8 cellular contexts compared by ENCODE assay signal in genomic region chr17:34254146-34254545, GRCh38. TPM values are rescaled to one million over a fixed set of nuclear protein-coding genes. Genes with fewer than 3 reads are reported as not detected.
A peak's percentile ranks its signal among the peaks of the same experiment; 100 is the strongest.
DNase-seq lines count a peak whose midpoint lies in the region; ATAC-seq and TF ChIP-seq lines count a peak whose summit lies in the region.
"Had no signal": no experiment of that assay in that cellular context is flagged by ENCODE, and none has a peak within 500 bp of the region (broad histone marks: within the 10 kb centered on the region; RNA-seq: fewer than 3 reads in every experiment).

No MANE protein-coding gene starts in this region.

- H3K27ac ChIP-seq in HUES64 (ENCODE audit: low read depth, low read length) (peak overlapping the region; percentile 88), lung (ENCODE audit: low read depth in 1 of 2, low read length in 1 of 2) (peak overlapping the region; percentile 84 to 87), tibial nerve (peak overlapping the region; percentile 45 to 91 (median 80))

- CTCF ChIA-PET in T-cell (lab: Charles Lee): no interaction called here

- WGBS in HUES64: 59% methylated on average over 3 of the region's 3 CpGs
- WGBS in lung, 2 donors: 41 to 63% methylated on average over 3 of the region's 3 CpGs
- WGBS in tibial nerve, 2 donors: 31 to 35% methylated on average over 3 of the region's 3 CpGs

- H3K9ac ChIP-seq in HUES64 (ENCODE audit: low read depth, low read length): peak overlapping the region; percentile 22; the same call in 1 of the 2 replicates

- H3K4me1 Mint-ChIP-seq in T-cell (peaks cover 0 to 6% (median 3%) of the 10 kb centered on the region in 3 donors), natural killer cell (peaks cover 6 to 7% of the 10 kb centered on the region in 2 donors)

- H3K4me3 ChIP-seq in HUES64 (ENCODE audit: low read length) (no peak overlapping the region), lung (no peak overlapping the region), tibial nerve (no peak overlapping the region)

- peaks cover 26 to 36% of the 10 kb centered on the region in 2 donors for H3K27me3 Mint-ChIP-seq in T-cell
- peaks cover 31 to 51% of the 10 kb centered on the region in 2 donors for H3K27me3 Mint-ChIP-seq in natural killer cell (ENCODE audit: low read depth in 2 of 2)

- H3K4me3 Mint-ChIP-seq in T-cell (no peak overlapping the region), natural killer cell (no peak overlapping the region)
- H3K4me3 Mint-ChIP-seq: natural killer cell treated with Interleukin-12 subunit alpha and Interleukin-12 subunit beta and Interleukin-15 and Interleukin-18, amount 100 ng/mL, for 72 hours had no signal

- no peak for TF ChIP-seq POLR2A in tibial nerve (IDR thresholded peaks at IDR 0.05)

- no peak for TF ChIP-seq CTCF in lung (IDR thresholded peaks at IDR 0.05; ENCODE audit: control extremely low read depth, extremely low read depth)
- no peak for TF ChIP-seq CTCF in tibial nerve (IDR thresholded peaks at IDR 0.05)
- no peak for TF ChIP-seq CTCF in natural killer cell (IDR thresholded peaks at IDR 0.05)

- H3K27ac Mint-ChIP-seq in T-cell (no peak overlapping the region), natural killer cell (no peak overlapping the region)
- H3K27ac Mint-ChIP-seq: natural killer cell treated with Interleukin-12 subunit alpha and Interleukin-12 subunit beta and Interleukin-15 and Interleukin-18, amount 100 ng/mL, for 72 hours had no signal

- H3K27me3 ChIP-seq in HUES64 (ENCODE audit: insufficient read depth, low read length) (no peaks in the 10 kb centered on the region), lung (ENCODE audit: control insufficient read depth, insufficient read depth) (no peaks in the 10 kb centered on the region), tibial nerve (no peaks in the 10 kb centered on the region)

- H3K9me3 Mint-ChIP-seq in T-cell (no peaks in the 10 kb centered on the region), natural killer cell (no peaks in the 10 kb centered on the region)
- H3K9me3 Mint-ChIP-seq: natural killer cell treated with Interleukin-12 subunit alpha and Interleukin-12 subunit beta and Interleukin-15 and Interleukin-18, amount 100 ng/mL, for 72 hours had no signal

- peak in 1 of 2 donors; percentile 80 for TF ChIP-seq EP300 in tibial nerve (IDR thresholded peaks at IDR 0.05)

- no peaks in the 10 kb centered on the region for H3K36me3 Mint-ChIP-seq in T-cell
- no peaks in the 10 kb centered on the region for H3K36me3 Mint-ChIP-seq in natural killer cell
- H3K36me3 Mint-ChIP-seq: natural killer cell treated with Interleukin-12 subunit alpha and Interleukin-12 subunit beta and Interleukin-15 and Interleukin-18, amount 100 ng/mL, for 72 hours had no signal

- POLR2A ChIA-PET in T-cell (lab: Charles Lee): no interaction called here

- no peaks in the 10 kb centered on the region for H3K9me3 ChIP-seq in HUES64 (ENCODE audit: insufficient read depth, low read depth, low read length)
- H3K9me3 ChIP-seq in lung (ENCODE audit: control insufficient read depth in 2 of 2, insufficient read depth in 1 of 2, low read length in 1 of 2): no peaks in the 10 kb centered on the region
- no peaks in the 10 kb centered on the region for H3K9me3 ChIP-seq in tibial nerve

- no peak for ATAC-seq in lung (ENCODE audit: insufficient read depth, low FRiP score)
- no peak for ATAC-seq in T-cell (replicated peaks in 1 of 4)
- ATAC-seq in HG03354 (IDR thresholded peaks at IDR 0.05; ENCODE audit: poor library complexity, severe bottlenecking, unreplicated experiment): no peak
- no peak for ATAC-seq in natural killer cell
- ATAC-seq: natural killer cell treated with Interleukin-12 subunit alpha and Interleukin-12 subunit beta and Interleukin-15 and Interleukin-18, amount 100 ng/mL, for 72 hours had no signal

- intact Hi-C loops in natural killer cell (cut with micrococcal nuclease): no loop called here

- H3K36me3 ChIP-seq in HUES64 (ENCODE audit: insufficient read depth, low read length) (no peaks in the 10 kb centered on the region), lung (ENCODE audit: control insufficient read depth in 2 of 2, insufficient read depth in 2 of 2, low read length in 2 of 2) (no peaks in the 10 kb centered on the region), tibial nerve (no peaks in the 10 kb centered on the region)

- DNase-seq in dermis blood vessel endothelial cell: peak; percentile 73
- DNase-seq in lung (ENCODE audit: low spot score): no peak
- DNase-seq in tibial nerve (ENCODE audit: low spot score in 2 of 2): no peak
- no peak for DNase-seq in T-cell
- DNase-seq in natural killer cell: no peak

- H3K4me1 ChIP-seq in HUES64 (ENCODE audit: insufficient read depth, low read length) (peaks cover 43% of the 10 kb centered on the region), lung (ENCODE audit: control insufficient read depth in 2 of 2, insufficient read depth in 2 of 2, low read length in 2 of 2) (peaks cover 32 to 40% of the 10 kb centered on the region in 2 donors), tibial nerve (peaks cover 10 to 91% (median 71%) of the 10 kb centered on the region in 4 donors)

RNA-seq across cellular contexts. Expression of gene CCL2, which starts 0.9 kb away (rescaled TPM):
- polyA plus RNA-seq in HUES64 (2013, experiment 1 of 2): 7.9 TPM
- polyA plus RNA-seq in HUES64 (2013, experiment 2 of 2): 10.8 TPM
- total RNA-seq in dermis blood vessel endothelial cell (84.3 and 218 TPM in 2 replicates), lung (10 to 100 TPM; 80.8 to 93.5 TPM), tibial nerve (100 to 1,000 TPM in 1 of 4 donors, 10 to 100 TPM in 3; 34.7 to 185 (median 43.6) TPM), T-cell (under 1 TPM in 3 of 5 donors, not detected in 2; 0.38 to 0.76 (median 0.60) TPM), natural killer cell (not detected)
- polyA plus RNA-seq in lung: 1,000 to 10,000 TPM in 1 of 2 donors, 100 to 1,000 TPM in 1; 226 to 1,172 TPM

RNA-seq across cellular contexts. Expression of gene CCL7, which starts 15.9 kb away (rescaled TPM):
- not detected for polyA plus RNA-seq in HUES64 (2013, experiment 1 of 2)
- not detected for polyA plus RNA-seq in HUES64 (2013, experiment 2 of 2)
- total RNA-seq in dermis blood vessel endothelial cell (0.23 TPM in 1 of 2 replicates, not detected in the other), lung (1 to 10 TPM in 1 of 2 donors, not detected in 1; 1.0 TPM), tibial nerve (not detected), T-cell (not detected), natural killer cell (not detected)
- 10 to 100 TPM in 1 of 2 donors, 1 to 10 TPM in 1; 1.0 to 44.9 TPM for polyA plus RNA-seq in lung
- total RNA-seq: natural killer cell treated with Interleukin-12 subunit alpha and Interleukin-12 subunit beta and Interleukin-15 and Interleukin-18, amount 100 ng/mL, for 72 hours had no signal

RNA-seq across cellular contexts. Expression of gene CCL11, which starts 31.4 kb away (rescaled TPM):
- polyA plus RNA-seq in HUES64 (2013, experiment 1 of 2): not detected
- polyA plus RNA-seq in HUES64 (2013, experiment 2 of 2): not detected
- total RNA-seq in dermis blood vessel endothelial cell (not detected in 2 replicates), lung (under 1 TPM; 0.18 to 0.80 TPM), tibial nerve (1 to 10 TPM in 1 of 4 donors, not detected in 3; 3.9 TPM), T-cell (not detected), natural killer cell (not detected)
- 1 to 10 TPM in 1 of 2 donors, under 1 TPM in 1; 0.39 to 3.6 TPM for polyA plus RNA-seq in lung
- total RNA-seq: natural killer cell treated with Interleukin-12 subunit alpha and Interleukin-12 subunit beta and Interleukin-15 and Interleukin-18, amount 100 ng/mL, for 72 hours had no signal

Comparison
In these comparisons a context has a peak if more than half of its experiments do, and no peak if none do; other contexts are left out.
1. RNA of gene CCL2, which starts 0.9 kb away (total RNA-seq): 84.3 to 218 TPM in dermis blood vessel endothelial cell, 80.8 to 93.5 TPM in lung and 34.7 to 185 TPM in tibial nerve; 0.38 to 0.76 TPM in T-cell and not detected in natural killer cell; every median in the first group is over 10 times any median in the second.
2. Peak in every context shown above with its lines, with median percentiles within 50 percentile points of each other: H3K27ac ChIP-seq.